In the genomic region with DNA sequence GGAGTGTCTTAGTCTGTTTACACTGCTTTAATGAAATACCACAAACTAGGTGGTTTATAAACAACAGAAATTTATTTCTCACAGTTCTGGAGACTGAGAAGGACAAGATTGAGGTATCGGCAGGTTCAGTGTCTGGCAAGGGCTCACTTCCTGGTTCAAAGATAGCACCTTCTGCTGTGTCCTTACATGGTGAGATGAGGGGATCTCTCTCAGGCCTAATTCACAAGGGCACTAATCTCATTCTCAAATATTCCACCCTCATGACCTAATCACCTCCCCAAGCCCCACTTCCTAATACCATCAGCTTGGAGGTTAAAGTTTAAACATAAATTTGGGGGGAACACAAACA, we compare ENCODE assay signal across 14 cellular contexts.
"Had no signal": no experiment of that assay in that cellular context is flagged by ENCODE, and none has a peak within 500 bp of the region (broad histone marks: within the 10 kb centered on the region; RNA-seq: fewer than 3 reads in every experiment).

No MANE protein-coding gene starts in this region.

- H3K27ac Mint-ChIP-seq: activated CD4-positive, alpha-beta T cell treated with anti-CD3 and anti-CD28 coated beads, Interleukin-2, amount 10 ng/mL, durations not matched to agents 7 days and 5 days; activated naive CD4-positive, alpha-beta T cell treated with anti-CD3 and anti-CD28 coated beads for 36 hours; activated T-helper 17 cell treated with anti-CD3 and anti-CD28 coated beads, Interleukin-2, amount 50 U/mL, for 72 hours; nephron had no signal

- H3K27me3 ChIP-seq: cardiac muscle cell, colonic mucosa had no signal

- H3K4me1 Mint-ChIP-seq: activated CD4-positive, alpha-beta T cell treated with anti-CD3 and anti-CD28 coated beads, Interleukin-2, amount 10 ng/mL, durations not matched to agents 7 days and 5 days; activated T-helper 17 cell treated with anti-CD3 and anti-CD28 coated beads, Interleukin-2, amount 50 U/mL, for 72 hours had no signal

- H3K9me3 Mint-ChIP-seq: activated T-helper 17 cell treated with anti-CD3 and anti-CD28 coated beads, Interleukin-2, amount 50 U/mL, for 72 hours had no signal

- H3K4me3 ChIP-seq: cardiac muscle cell, colonic mucosa, gastroesophageal sphincter, tibial artery had no signal

- H3K27ac ChIP-seq: cardiac muscle cell, colonic mucosa, gastroesophageal sphincter, tibial artery had no signal

- ATAC-seq: activated T-helper 17 cell treated with anti-CD3 and anti-CD28 coated beads, Interleukin-2, amount 50 U/mL, for 72 hours; gastroesophageal sphincter had no signal

- H3K4me3 Mint-ChIP-seq: activated CD4-positive, alpha-beta T cell treated with anti-CD3 and anti-CD28 coated beads, Interleukin-2, amount 10 ng/mL, durations not matched to agents 7 days and 5 days; activated naive CD4-positive, alpha-beta T cell treated with anti-CD3 and anti-CD28 coated beads for 36 hours; activated T-helper 17 cell treated with anti-CD3 and anti-CD28 coated beads, Interleukin-2, amount 50 U/mL, for 72 hours; nephron had no signal

- H3K4me1 ChIP-seq: colonic mucosa, gastroesophageal sphincter had no signal

- H3K36me3 ChIP-seq: cardiac muscle cell, colonic mucosa, gastroesophageal sphincter, tibial artery had no signal

- DNase-seq: activated CD4-positive, alpha-beta T cell treated with anti-CD3 and anti-CD28 coated beads, Interleukin-2, amount 10 ng/mL, durations not matched to agents 7 days and 5 days; activated CD4-positive, CD25-positive, alpha-beta regulatory T cell; activated CD8-positive, alpha-beta memory T cell treated with anti-CD3 and anti-CD28 coated beads for 24 hours; activated naive CD4-positive, alpha-beta T cell treated with anti-CD3 and anti-CD28 coated beads for 36 hours; colonic mucosa; mammary epithelial cell; T-helper 2 cell; tibial artery had no signal

- FAIRE-seq: astrocyte, TTC549 had no signal

- H3K9me3 ChIP-seq: colonic mucosa had no signal
